ENCODE assay signal across 1 cellular context in the genomic region with DNA sequence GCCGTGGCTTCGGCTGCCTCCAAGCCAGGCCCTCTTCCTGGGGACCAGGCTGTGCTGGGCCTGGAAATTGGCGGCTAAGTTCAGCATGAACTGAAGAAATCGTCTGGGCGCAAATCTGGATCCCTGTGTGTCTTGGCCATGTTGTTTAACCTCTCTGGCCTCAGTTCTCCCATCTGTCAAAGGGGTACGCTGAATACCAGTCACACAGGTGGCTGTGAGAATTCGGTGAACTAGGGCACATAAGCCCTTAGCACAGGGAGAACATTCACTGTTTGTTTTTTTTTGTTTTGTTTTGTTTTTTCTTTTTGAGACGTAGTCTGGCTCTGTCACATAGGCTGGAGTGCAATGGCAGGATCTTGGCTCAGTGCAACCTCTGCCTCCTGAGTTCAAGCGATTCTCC.
A peak's percentile ranks its signal among the peaks of the same experiment; 100 is the strongest.
TF ChIP-seq lines count a peak whose summit lies in the region.

No MANE protein-coding gene starts in this region.

TF ChIP-seq in A549, 52 proteins besides CTCF, POLR2A, EP300 and RAD21:
- TF ChIP-seq RCOR1 (IDR thresholded peaks at IDR 0.05; ENCODE audit: low read depth, low read length): no peak
- no peak for TF ChIP-seq BHLHE40 (IDR thresholded peaks at IDR 0.05; ENCODE audit: low read depth, low read length)
- TF ChIP-seq, protein P1, sequence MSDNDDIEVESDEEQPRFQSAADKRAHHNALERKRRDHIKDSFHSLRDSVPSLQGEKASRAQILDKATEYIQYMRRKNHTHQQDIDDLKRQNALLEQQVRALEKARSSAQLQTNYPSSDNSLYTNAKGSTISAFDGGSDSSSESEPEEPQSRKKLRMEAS (IDR thresholded peaks at IDR 0.05): no peak
- TF ChIP-seq KDM1A (IDR thresholded peaks at IDR 0.05; ENCODE audit: low read depth): 0 out of 2 replicates have a peak, but pooled peaks have one; percentile 11
